In genomic region chr15:85331666-85332261, GRCh38 we compare ENCODE assay signal across 8 cellular contexts. TPM values are rescaled to one million over a fixed set of nuclear protein-coding genes. Genes with fewer than 3 reads are reported as not detected.
DNase-seq lines count a peak whose midpoint lies in the region; ATAC-seq and TF ChIP-seq lines count a peak whose summit lies in the region.

No MANE protein-coding gene starts in this region.

- peaks cover 2% of the 10 kb centered on the region for H3K36me3 Mint-ChIP-seq in CD8-positive, alpha-beta T cell
- H3K36me3 Mint-ChIP-seq in chondrocyte (ENCODE audit: low read depth) (no peaks in the 10 kb centered on the region), nephron progenitor cell (ENCODE audit: low read depth) (no peaks in the 10 kb centered on the region)

- H3K27me3 ChIP-seq in CD8-positive, alpha-beta T cell (ENCODE audit: insufficient read depth, low read length) = no peaks in the 10 kb centered on the region

- no peak for TF ChIP-seq CTCF in CD8-positive, alpha-beta T cell (IDR thresholded peaks at IDR 0.05)
- no peak for TF ChIP-seq CTCF in chondrocyte (IDR thresholded peaks at IDR 0.05)
- no peak for TF ChIP-seq CTCF in nephron progenitor cell (IDR thresholded peaks at IDR 0.05)

- DNase-seq in CD8-positive, alpha-beta T cell = no peak
- DNase-seq in chondrocyte (ENCODE audit: low spot score) = no peak
- DNase-seq in nephron progenitor cell = peak; percentile 21
- DNase-seq in NCI-H2227 treated with DMSO at 0.1 percent for 48 hours (lab: John Stamatoyannopoulos, UW) = no peak
- no peak for DNase-seq in 8988T
- DNase-seq in EL = no peak
- no peak for DNase-seq in SHP77 treated with DMSO at 0.1 percent for 48 hours (lab: John Stamatoyannopoulos, UW)

- intact Hi-C loops in CD8-positive, alpha-beta T cell (cut with DNase I, micrococcal nuclease) = loop anchor here (1.0 to 10.0 kb wide), 7 partner anchors 15 to 173 kb away; partner anchors contain the start of gene AKAP13 (in 1 of the 2)

- CTCF ChIA-PET in CD8-positive, alpha-beta T cell (lab: Charles Lee) = interaction anchor here (0.6 to 7.2 kb wide), 24 partner anchors 8 to 174 kb away, joined by 3 to 75 read pairs (median 5); no protein-coding TSS in a partner anchor

- H3K27ac Mint-ChIP-seq in CD8-positive, alpha-beta T cell = peak overlapping the region; percentile 93
- peak overlapping the region; percentile 96 for H3K27ac Mint-ChIP-seq in chondrocyte (ENCODE audit: unreplicated experiment)
- peak overlapping the region; percentile 66 for H3K27ac Mint-ChIP-seq in nephron progenitor cell

- no peaks in the 10 kb centered on the region for H3K27me3 Mint-ChIP-seq in CD8-positive, alpha-beta T cell (ENCODE audit: low read depth)
- H3K27me3 Mint-ChIP-seq in chondrocyte (ENCODE audit: low read depth) = no peaks in the 10 kb centered on the region
- peaks cover 10% of the 10 kb centered on the region for H3K27me3 Mint-ChIP-seq in nephron progenitor cell (ENCODE audit: low read depth, poor library complexity)

- peaks cover 26% of the 10 kb centered on the region for H3K4me1 ChIP-seq in CD8-positive, alpha-beta T cell (ENCODE audit: insufficient read depth, low read length)

- POLR2A ChIA-PET in CD8-positive, alpha-beta T cell (lab: Charles Lee) = interaction anchor here (1.1 to 3.2 kb wide), 6 partner anchors 12 to 82 kb away, joined by 4 to 19 read pairs (median 5); partner anchors contain the start of gene AKAP13

- ATAC-seq in CD8-positive, alpha-beta T cell = no peak
- peak; percentile 5 for ATAC-seq in HG02885 (IDR thresholded peaks at IDR 0.05; ENCODE audit: poor library complexity, unreplicated experiment)

- no peaks in the 10 kb centered on the region for H3K9me3 Mint-ChIP-seq in CD8-positive, alpha-beta T cell
- no peaks in the 10 kb centered on the region for H3K9me3 Mint-ChIP-seq in chondrocyte (ENCODE audit: low read depth)
- peaks cover 7% of the 10 kb centered on the region for H3K9me3 Mint-ChIP-seq in nephron progenitor cell

- H3K4me1 Mint-ChIP-seq in CD8-positive, alpha-beta T cell (ENCODE audit: low read depth) = peaks cover 48% of the 10 kb centered on the region
- H3K4me1 Mint-ChIP-seq in chondrocyte (ENCODE audit: low read depth) (peaks cover 46% of the 10 kb centered on the region), nephron progenitor cell (peaks cover 47% of the 10 kb centered on the region)

- peak overlapping the region; percentile 9 for H3K27ac ChIP-seq in CD8-positive, alpha-beta T cell (ENCODE audit: low read depth, low read length)

- H3K9me3 ChIP-seq in CD8-positive, alpha-beta T cell (ENCODE audit: low read length) = no peaks in the 10 kb centered on the region

- peak overlapping the region; percentile 92 for H3K4me3 Mint-ChIP-seq in CD8-positive, alpha-beta T cell
- H3K4me3 Mint-ChIP-seq in chondrocyte (ENCODE audit: unreplicated experiment) (no peak overlapping the region), nephron progenitor cell (peak overlapping the region; percentile 30)

- no peaks in the 10 kb centered on the region for H3K36me3 ChIP-seq in CD8-positive, alpha-beta T cell (ENCODE audit: insufficient read depth, low read length)

- no peak overlapping the region for H3K4me3 ChIP-seq in CD8-positive, alpha-beta T cell (ENCODE audit: low read depth, low read length)

RNA-seq across cellular contexts. Expression of gene AKAP13, which starts 48.6 kb away (rescaled TPM):
- 100 to 1,000 TPM; 255 to 267 TPM for total RNA-seq in CD8-positive, alpha-beta T cell
- total RNA-seq in chondrocyte = 80.6 to 134 TPM (median 81.3 TPM) in 3 replicates
